ENCODE assay signal across 9 cellular contexts in genomic region chr6:39088331-39088730, GRCh38. TPM values are rescaled to one million over a fixed set of nuclear protein-coding genes. Genes with fewer than 3 reads are reported as not detected.
A peak's percentile ranks its signal among the peaks of the same experiment; 100 is the strongest.
DNase-seq lines count a peak whose midpoint lies in the region; ATAC-seq and TF ChIP-seq lines count a peak whose summit lies in the region.
"Had no signal": no experiment of that assay in that cellular context is flagged by ENCODE, and none has a peak within 500 bp of the region (broad histone marks: within the 10 kb centered on the region; RNA-seq: fewer than 3 reads in every experiment).

No MANE protein-coding gene starts in this region.

- H3K4me3 Mint-ChIP-seq in WTC11: no peak overlapping the region
- H3K4me3 Mint-ChIP-seq: activated naive CD4-positive, alpha-beta T cell treated with anti-CD3 and anti-CD28 coated beads, Interleukin-2, amount 50 U/mL, for 24 hours had no signal

- H3K9me3 Mint-ChIP-seq in WTC11: no peaks in the 10 kb centered on the region
- H3K9me3 Mint-ChIP-seq: activated naive CD4-positive, alpha-beta T cell treated with anti-CD3 and anti-CD28 coated beads, Interleukin-2, amount 50 U/mL, for 24 hours had no signal

- peak; percentile 15 for DNase-seq in AG09319 (ENCODE audit: extremely low read depth, low read depth)
- DNase-seq in WTC11 (ENCODE audit: low spot score): peak; percentile 75
- DNase-seq in iPS DF 19.7 (ENCODE audit: low read depth, low spot score): peak; percentile 78
- DNase-seq in stromal cell of bone marrow (ENCODE audit: low read depth): peak; percentile 59
- no peak for DNase-seq in cerebellum (ENCODE audit: low spot score)
- DNase-seq in GM19240 (ENCODE audit: insufficient read length, low spot score): no peak
- DNase-seq in NCI-H526 (lab: John Stamatoyannopoulos, UW): no peak

- H3K4me1 Mint-ChIP-seq in WTC11: peaks cover 49% of the 10 kb centered on the region
- H3K4me1 Mint-ChIP-seq: activated naive CD4-positive, alpha-beta T cell treated with anti-CD3 and anti-CD28 coated beads, Interleukin-2, amount 50 U/mL, for 24 hours had no signal

- no peak overlapping the region for H3K27ac Mint-ChIP-seq in WTC11
- H3K27ac Mint-ChIP-seq: activated naive CD4-positive, alpha-beta T cell treated with anti-CD3 and anti-CD28 coated beads, Interleukin-2, amount 50 U/mL, for 24 hours had no signal

- H3K27me3 Mint-ChIP-seq in WTC11 (ENCODE audit: low read depth): no peaks in the 10 kb centered on the region; the same call in 1 of the 2 replicates

- CTCF ChIA-PET in WTC11 (lab: Charles Lee): interaction anchor here (0.7 to 3.4 kb wide), 48 partner anchors 9 to 274 kb away, joined by 3 to 87 read pairs (median 4); partner anchors contain the start of genes GLP1R, KCNK17 and SAYSD1

- peak; percentile 54 for TF ChIP-seq CTCF in AG09319 (IDR thresholded peaks at IDR 0.05; ENCODE audit: low read depth, low read length)
- no peak for TF ChIP-seq CTCF in WTC11 (IDR thresholded peaks at IDR 0.05)

- no peaks in the 10 kb centered on the region for H3K36me3 Mint-ChIP-seq in WTC11
- H3K36me3 Mint-ChIP-seq: activated naive CD4-positive, alpha-beta T cell treated with anti-CD3 and anti-CD28 coated beads, Interleukin-2, amount 50 U/mL, for 24 hours had no signal

- ATAC-seq in HG02885 (IDR thresholded peaks at IDR 0.05; ENCODE audit: poor library complexity, unreplicated experiment) (peak; percentile 39), WTC11 (peak; percentile 91)

- POLR2A ChIA-PET in WTC11 (lab: Charles Lee): interaction anchor here (0.6 to 0.8 kb wide), 4 partner anchors 12 to 119 kb away, joined by 3 to 6 read pairs (median 5); no protein-coding TSS in a partner anchor

TF ChIP-seq in WTC11, 78 proteins besides CTCF, POLR2A, EP300 and RAD21:
- TF ChIP-seq NR1H2 (CRISPR knock-in tag; IDR thresholded peaks at IDR 0.05) (0 out of 2 replicates have a peak, but pooled peaks have one; percentile 28), ARID4B (CRISPR knock-in tag; IDR thresholded peaks at IDR 0.05; ENCODE audit: borderline replicate concordance) (0 out of 2 replicates have a peak, but pooled peaks have one; percentile 54), TP53 (CRISPR knock-in tag; IDR thresholded peaks at IDR 0.05) (no peak), CREB1 (CRISPR knock-in tag; IDR thresholded peaks at IDR 0.05) (0 out of 2 replicates have a peak, but pooled peaks have one; percentile 36)

RNA-seq across cellular contexts. Expression of gene SAYSD1, which starts 26.7 kb away (rescaled TPM):
- total RNA-seq in WTC11 (2021) (6.9 to 7.7 TPM (median 7.4 TPM) in 3 replicates), cerebellum (20.8 TPM)

RNA-seq across cellular contexts. Expression of gene GLP1R, which starts 39.8 kb away (rescaled TPM):
- total RNA-seq in WTC11 (2021): 1.8 to 2.2 TPM (median 2.1 TPM) in 3 replicates
- total RNA-seq in cerebellum: 0.82 TPM

Comparison
In these comparisons a context has a peak if more than half of its experiments do, and no peak if none do; other contexts are left out.
1. DNase-seq: peak in AG09319 (single experiment), WTC11 (single experiment), iPS DF 19.7 (single experiment) and stromal cell of bone marrow (single experiment); none in cerebellum (single experiment), GM19240 (single experiment) and NCI-H526 (0 of 2).